Comparison of ENCODE assay signal across 18 cellular contexts in genomic region chr4:95167809-95168208, GRCh38.
A peak's percentile ranks its signal among the peaks of the same experiment; 100 is the strongest.
DNase-seq lines count a peak whose midpoint lies in the region; ATAC-seq and TF ChIP-seq lines count a peak whose summit lies in the region.
"Had no signal": no experiment of that assay in that cellular context is flagged by ENCODE, and none has a peak within 500 bp of the region (broad histone marks: within the 10 kb centered on the region; RNA-seq: fewer than 3 reads in every experiment).

No MANE protein-coding gene starts in this region.

- H3K79me2 ChIP-seq in OCI-LY1 (ENCODE audit: insufficient read depth, low read length) = no peaks in the 10 kb centered on the region

- H3K36me3 Mint-ChIP-seq in activated naive CD4-positive, alpha-beta T cell treated with anti-CD3 and anti-CD28 coated beads, Interleukin-2, amount 50 U/mL, for 72 hours = no peaks in the 10 kb centered on the region
- H3K36me3 Mint-ChIP-seq: activated naive CD8-positive, alpha-beta T cell treated with anti-CD3 and anti-CD28 coated beads for 36 hours had no signal

- H4K20me1 ChIP-seq in OCI-LY1 (ENCODE audit: insufficient read depth, low read length) = no peaks in the 10 kb centered on the region

- peak; percentile 49 to 52 for ATAC-seq in activated naive CD4-positive, alpha-beta T cell treated with anti-CD3 and anti-CD28 coated beads, Interleukin-2, amount 50 U/mL, for 72 hours
- ATAC-seq: heart right ventricle had no signal

- H3K27ac Mint-ChIP-seq in activated naive CD4-positive, alpha-beta T cell treated with anti-CD3 and anti-CD28 coated beads, Interleukin-2, amount 50 U/mL, for 72 hours = no peak overlapping the region
- H3K27ac Mint-ChIP-seq: activated CD4-positive, alpha-beta T cell treated with anti-CD3 and anti-CD28 coated beads, Interleukin-2, amount 10 ng/mL, durations not matched to agents 24 days and 14 days; activated naive CD8-positive, alpha-beta T cell treated with anti-CD3 and anti-CD28 coated beads for 36 hours; activated T-cell treated with anti-CD3 and anti-CD28 coated beads, Interleukin-2, amount 50 U/mL, for 24 hours; nephron progenitor cell had no signal

- no peak overlapping the region for H2AFZ ChIP-seq in OCI-LY1 (ENCODE audit: low read length)

- H3F3A ChIP-seq in OCI-LY1 (ENCODE audit: insufficient read depth, low read length) = no peaks in the 10 kb centered on the region

- H3K4me3 ChIP-seq in OCI-LY1 (ENCODE audit: low read depth, low read length, poor library complexity, severe bottlenecking) = no peak overlapping the region
- H3K4me3 ChIP-seq in dorsolateral prefrontal cortex = no peak overlapping the region
- H3K4me3 ChIP-seq: heart right ventricle, SJSA1 had no signal

- no peak for DNase-seq in activated naive CD4-positive, alpha-beta T cell treated with anti-CD3 and anti-CD28 coated beads, Interleukin-2, amount 50 U/mL, for 72 hours (ENCODE audit: low spot score in 2 of 2)
- DNase-seq in activated naive CD4-positive, alpha-beta T cell (lab: John Stamatoyannopoulos, UW) = no peak
- DNase-seq in dorsolateral prefrontal cortex (no peak), COR-L47 (lab: John Stamatoyannopoulos, UW) (no peak), NCI-H510A (lab: John Stamatoyannopoulos, UW) (no peak), AG08395 (ENCODE audit: low spot score) (no peak)
- no peak for DNase-seq in stimulated activated naive CD4-positive, alpha-beta T cell treated with Interleukin-2 at 50 U/mL for 16 hours (lab: John Stamatoyannopoulos, UW)
- DNase-seq: activated CD4-positive, alpha-beta T cell treated with anti-CD3 and anti-CD28 coated beads, Interleukin-2, amount 10 ng/mL, durations not matched to agents 24 days and 14 days; activated naive CD8-positive, alpha-beta T cell treated with anti-CD3 and anti-CD28 coated beads for 36 hours; activated T-cell treated with anti-CD3 and anti-CD28 coated beads, Interleukin-2, amount 50 U/mL, for 24 hours; Calu3; GDM1; heart right ventricle; kidney; NCI-H1105 treated with DMSO at 0.1 percent for 48 hours; nephron progenitor cell had no signal

- H3K9ac ChIP-seq in OCI-LY1 (ENCODE audit: low read length) = no peak overlapping the region

- no peaks in the 10 kb centered on the region for H3K9me3 ChIP-seq in OCI-LY1 (ENCODE audit: low read length)
- H3K9me3 ChIP-seq: heart right ventricle, SJSA1 had no signal

- H3K9me3 Mint-ChIP-seq in activated naive CD4-positive, alpha-beta T cell treated with anti-CD3 and anti-CD28 coated beads, Interleukin-2, amount 50 U/mL, for 72 hours = no peaks in the 10 kb centered on the region
- H3K9me3 Mint-ChIP-seq: activated CD4-positive, alpha-beta T cell treated with anti-CD3 and anti-CD28 coated beads, Interleukin-2, amount 10 ng/mL, durations not matched to agents 24 days and 14 days; activated naive CD8-positive, alpha-beta T cell treated with anti-CD3 and anti-CD28 coated beads for 36 hours; activated T-cell treated with anti-CD3 and anti-CD28 coated beads, Interleukin-2, amount 50 U/mL, for 24 hours had no signal

- intact Hi-C loops in dorsolateral prefrontal cortex (cut with DNase I) = loop anchor here (2.0 to 10.0 kb wide), 8 partner anchors 34 to 1187 kb away; partner anchors contain the start of gene UNC5C (in 1 of the 2)

- no peaks in the 10 kb centered on the region for H3K9me2 ChIP-seq in OCI-LY1 (ENCODE audit: low read depth, low read length)

- H3K36me3 ChIP-seq in OCI-LY1 (ENCODE audit: insufficient read depth, low read length) = no peaks in the 10 kb centered on the region
- H3K36me3 ChIP-seq: SJSA1 had no signal

- H3K4me1 ChIP-seq in OCI-LY1 (ENCODE audit: insufficient read depth, low read length, severe bottlenecking) = no peaks in the 10 kb centered on the region
- H3K4me1 ChIP-seq: heart right ventricle, SJSA1 had no signal

- H3K4me2 ChIP-seq in OCI-LY1 (ENCODE audit: low read length) = no peak overlapping the region

- TF ChIP-seq CTCF in OCI-LY1 (IDR thresholded peaks at IDR 0.05; ENCODE audit: low read length) = 0 out of 2 replicates have a peak, but pooled peaks have one; percentile 7
- TF ChIP-seq CTCF in dorsolateral prefrontal cortex (IDR thresholded peaks at IDR 0.05 in 54 of 56, conservative IDR thresholded peaks at IDR 0.05 in 2 of 56; ENCODE audit: low read depth in 1 of 56, partially characterized antibody in 56 of 56) = no peak

- H3K27ac ChIP-seq in OCI-LY1 (ENCODE audit: low read depth, low read length, poor library complexity, severe bottlenecking) (no peak overlapping the region), dorsolateral prefrontal cortex (peak overlapping the region in 57 of 59 donors; percentile 43 to 99 (median 92))
- H3K27ac ChIP-seq: heart right ventricle, SJSA1 had no signal

- H3K27me3 ChIP-seq in OCI-LY1 (ENCODE audit: insufficient read depth, low read length) (no peaks in the 10 kb centered on the region; the same call in 1 of the 2 replicates), dorsolateral prefrontal cortex (no peaks in the 10 kb centered on the region)
- H3K27me3 ChIP-seq: SJSA1 had no signal
